In genomic region chr17:17021194-17021863, GRCh38 we compare ENCODE assay signal across 1 cellular context.
A peak's percentile ranks its signal among the peaks of the same experiment; 100 is the strongest.
TF ChIP-seq lines count a peak whose summit lies in the region.

No MANE protein-coding gene starts in this region.

TF ChIP-seq in K562, 482 proteins besides CTCF, POLR2A, EP300 and RAD21 (continued from another document):
- TF ChIP-seq VEZF1 (CRISPR knock-in tag; IDR thresholded peaks at IDR 0.05) (peak; percentile 45; the same call in 1 of the 2 replicates), MTF1 (CRISPR knock-in tag; IDR thresholded peaks at IDR 0.05; ENCODE audit: borderline replicate concordance) (no peak), ERF (CRISPR knock-in tag; IDR thresholded peaks at IDR 0.05) (no peak), HEY1 (CRISPR knock-in tag; IDR thresholded peaks at IDR 0.05; ENCODE audit: borderline replicate concordance) (no peak)
